In genomic region chrX:109536439-109537323, GRCh38 we compare ENCODE assay signal across 1 cellular context.
TF ChIP-seq lines count a peak whose summit lies in the region.

TSS of gene NXT2 (plus strand) at chrX:109536844. CDS start at chrX:109537007, 163 bp downstream.

TF ChIP-seq in HepG2, 621 proteins besides CTCF, POLR2A, EP300 and RAD21 (continued from another document and continues in another):
- TF ChIP-seq ARID3A (IDR thresholded peaks at IDR 0.05; ENCODE audit: low read depth, low read length) = no peak
- TF ChIP-seq XBP1 (CRISPR knock-in tag; IDR thresholded peaks at IDR 0.05) = no peak
- no peak for TF ChIP-seq ZNF282 (IDR thresholded peaks at IDR 0.05; ENCODE audit: partially characterized antibody)
- no peak for TF ChIP-seq CERS6 (CRISPR knock-in tag; IDR thresholded peaks at IDR 0.05)
- TF ChIP-seq ZNF557 (CRISPR knock-in tag; IDR thresholded peaks at IDR 0.05) = no peak
- peak; percentile 59 for TF ChIP-seq NFYB (CRISPR knock-in tag; IDR thresholded peaks at IDR 0.05)
- 0 out of 2 replicates have a peak, but pooled peaks have one; percentile 30 for TF ChIP-seq KLF11 (CRISPR knock-in tag; IDR thresholded peaks at IDR 0.05)
- TF ChIP-seq, protein P1, sequence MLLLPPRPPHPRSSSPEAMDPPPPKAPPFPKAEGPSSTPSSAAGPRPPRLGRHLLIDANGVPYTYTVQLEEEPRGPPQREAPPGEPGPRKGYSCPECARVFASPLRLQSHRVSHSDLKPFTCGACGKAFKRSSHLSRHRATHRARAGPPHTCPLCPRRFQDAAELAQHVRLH (CRISPR knock-in tag; IDR thresholded peaks at IDR 0.05; ENCODE audit: borderline replicate concordance, low read depth) = peak; percentile 74; the same call in 1 of the 2 replicates
- no peak for TF ChIP-seq NONO (IDR thresholded peaks at IDR 0.05)
- TF ChIP-seq NONO (CRISPR knock-in tag; conservative IDR thresholded peaks at IDR 0.05) = no peak; the same call in 1 of the 2 replicates
- no peak for TF ChIP-seq ZNF567 (CRISPR knock-in tag; IDR thresholded peaks at IDR 0.05; ENCODE audit: borderline replicate concordance)
- no peak for TF ChIP-seq ATF3 (CRISPR knock-in tag; IDR thresholded peaks at IDR 0.05)
- no peak for TF ChIP-seq PBX2 (CRISPR knock-in tag; IDR thresholded peaks at IDR 0.05)
- TF ChIP-seq ZNF484 (CRISPR knock-in tag; IDR thresholded peaks at IDR 0.05; ENCODE audit: borderline replicate concordance, low read depth) = no peak
- TF ChIP-seq GABPA (IDR thresholded peaks at IDR 0.05; ENCODE audit: low read depth, low read length) = peak; percentile 72
- peak; percentile 98 for TF ChIP-seq GABPA (CRISPR knock-in tag; IDR thresholded peaks at IDR 0.05; ENCODE audit: low read depth)
- TF ChIP-seq CENPX (CRISPR knock-in tag; IDR thresholded peaks at IDR 0.05) = no peak
- TF ChIP-seq GPN1 (CRISPR knock-in tag; IDR thresholded peaks at IDR 0.05; ENCODE audit: borderline replicate concordance) = no peak
- TF ChIP-seq POLR2AphosphoS5 (IDR thresholded peaks at IDR 0.05; ENCODE audit: low read depth, low read length) = peak; percentile 76
- TF ChIP-seq, protein P2, sequence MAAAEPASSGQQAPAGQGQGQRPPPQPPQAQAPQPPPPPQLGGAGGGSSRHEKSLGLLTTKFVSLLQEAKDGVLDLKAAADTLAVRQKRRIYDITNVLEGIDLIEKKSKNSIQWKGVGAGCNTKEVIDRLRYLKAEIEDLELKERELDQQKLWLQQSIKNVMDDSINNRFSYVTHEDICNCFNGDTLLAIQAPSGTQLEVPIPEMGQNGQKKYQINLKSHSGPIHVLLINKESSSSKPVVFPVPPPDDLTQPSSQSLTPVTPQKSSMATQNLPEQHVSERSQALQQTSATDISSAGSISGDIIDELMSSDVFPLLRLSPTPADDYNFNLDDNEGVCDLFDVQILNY (CRISPR knock-in tag; conservative IDR thresholded peaks at IDR 0.05) = no peak
- no peak for TF ChIP-seq ZNF616 (CRISPR knock-in tag; IDR thresholded peaks at IDR 0.05; ENCODE audit: low read depth)
- TF ChIP-seq DNMT1 (CRISPR knock-in tag; IDR thresholded peaks at IDR 0.05) = no peak
- no peak for TF ChIP-seq ZNF83 (CRISPR knock-in tag; IDR thresholded peaks at IDR 0.05; ENCODE audit: borderline replicate concordance)
- TF ChIP-seq RARG (CRISPR knock-in tag; IDR thresholded peaks at IDR 0.05; ENCODE audit: low read depth) = no peak
- TF ChIP-seq ZNF142 (CRISPR knock-in tag; IDR thresholded peaks at IDR 0.05) = no peak
- TF ChIP-seq ZNF737 (CRISPR knock-in tag; IDR thresholded peaks at IDR 0.05; ENCODE audit: borderline replicate concordance) = no peak
- TF ChIP-seq IRF2 (CRISPR knock-in tag; IDR thresholded peaks at IDR 0.05) = 0 out of 2 replicates have a peak, but pooled peaks have one; percentile 50
- TF ChIP-seq ZNF841 (CRISPR knock-in tag; IDR thresholded peaks at IDR 0.05; ENCODE audit: borderline replicate concordance) = no peak
- TF ChIP-seq ZNF367 (CRISPR knock-in tag; IDR thresholded peaks at IDR 0.05; ENCODE audit: borderline replicate concordance) = no peak
- no peak for TF ChIP-seq ZNF703 (CRISPR knock-in tag; IDR thresholded peaks at IDR 0.05; ENCODE audit: borderline replicate concordance)
- no peak for TF ChIP-seq ZSCAN5A (CRISPR knock-in tag; IDR thresholded peaks at IDR 0.05; ENCODE audit: borderline replicate concordance)
- TF ChIP-seq ZNF468 (CRISPR knock-in tag; IDR thresholded peaks at IDR 0.05) = no peak
- no peak for TF ChIP-seq AHR (CRISPR knock-in tag; IDR thresholded peaks at IDR 0.05)
- no peak for TF ChIP-seq ZMAT5 (CRISPR knock-in tag; IDR thresholded peaks at IDR 0.05; ENCODE audit: borderline replicate concordance, low read depth)
- no peak for TF ChIP-seq ZSCAN12 (CRISPR knock-in tag; IDR thresholded peaks at IDR 0.05)
- TF ChIP-seq RXRA (CRISPR knock-in tag; IDR thresholded peaks at IDR 0.05) = peak; percentile 29; the same call in 1 of the 2 replicates
- no peak for TF ChIP-seq TCF12 (IDR thresholded peaks at IDR 0.05)
- 0 out of 2 replicates have a peak, but pooled peaks have one; percentile 51 for TF ChIP-seq TCF12 (CRISPR knock-in tag; IDR thresholded peaks at IDR 0.05)
- TF ChIP-seq, protein P3, sequence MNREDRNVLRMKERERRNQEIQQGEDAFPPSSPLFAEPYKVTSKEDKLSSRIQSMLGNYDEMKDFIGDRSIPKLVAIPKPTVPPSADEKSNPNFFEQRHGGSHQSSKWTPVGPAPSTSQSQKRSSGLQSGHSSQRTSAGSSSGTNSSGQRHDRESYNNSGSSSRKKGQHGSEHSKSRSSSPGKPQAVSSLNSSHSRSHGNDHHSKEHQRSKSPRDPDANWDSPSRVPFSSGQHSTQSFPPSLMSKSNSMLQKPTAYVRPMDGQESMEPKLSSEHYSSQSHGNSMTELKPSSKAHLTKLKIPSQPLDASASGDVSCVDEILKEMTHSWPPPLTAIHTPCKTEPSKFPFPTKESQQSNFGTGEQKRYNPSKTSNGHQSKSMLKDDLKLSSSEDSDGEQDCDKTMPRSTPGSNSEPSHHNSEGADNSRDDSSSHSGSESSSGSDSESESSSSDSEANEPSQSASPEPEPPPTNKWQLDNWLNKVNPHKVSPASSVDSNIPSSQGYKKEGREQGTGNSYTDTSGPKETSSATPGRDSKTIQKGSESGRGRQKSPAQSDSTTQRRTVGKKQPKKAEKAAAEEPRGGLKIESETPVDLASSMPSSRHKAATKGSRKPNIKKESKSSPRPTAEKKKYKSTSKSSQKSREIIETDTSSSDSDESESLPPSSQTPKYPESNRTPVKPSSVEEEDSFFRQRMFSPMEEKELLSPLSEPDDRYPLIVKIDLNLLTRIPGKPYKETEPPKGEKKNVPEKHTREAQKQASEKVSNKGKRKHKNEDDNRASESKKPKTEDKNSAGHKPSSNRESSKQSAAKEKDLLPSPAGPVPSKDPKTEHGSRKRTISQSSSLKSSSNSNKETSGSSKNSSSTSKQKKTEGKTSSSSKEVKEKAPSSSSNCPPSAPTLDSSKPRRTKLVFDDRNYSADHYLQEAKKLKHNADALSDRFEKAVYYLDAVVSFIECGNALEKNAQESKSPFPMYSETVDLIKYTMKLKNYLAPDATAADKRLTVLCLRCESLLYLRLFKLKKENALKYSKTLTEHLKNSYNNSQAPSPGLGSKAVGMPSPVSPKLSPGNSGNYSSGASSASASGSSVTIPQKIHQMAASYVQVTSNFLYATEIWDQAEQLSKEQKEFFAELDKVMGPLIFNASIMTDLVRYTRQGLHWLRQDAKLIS (CRISPR knock-in tag; IDR thresholded peaks at IDR 0.05) = no peak
- no peak for TF ChIP-seq ZNF207 (IDR thresholded peaks at IDR 0.05; ENCODE audit: borderline replicate concordance)
- TF ChIP-seq ONECUT2 (CRISPR knock-in tag; IDR thresholded peaks at IDR 0.05) = no peak
- peak; percentile 32; the same call in 1 of the 2 replicates for TF ChIP-seq E2F1 (CRISPR knock-in tag; IDR thresholded peaks at IDR 0.05)
- TF ChIP-seq KAT2B (IDR thresholded peaks at IDR 0.05; ENCODE audit: borderline replicate concordance, low read depth, low read length) = no peak
- TF ChIP-seq ZFX (CRISPR knock-in tag; IDR thresholded peaks at IDR 0.05; ENCODE audit: low read depth) = peak; percentile 73
- peak; percentile 93 for TF ChIP-seq KAT8 (CRISPR knock-in tag; IDR thresholded peaks at IDR 0.05)
- TF ChIP-seq MIER3 (CRISPR knock-in tag; IDR thresholded peaks at IDR 0.05; ENCODE audit: borderline replicate concordance) = no peak
- TF ChIP-seq TCF7 (IDR thresholded peaks at IDR 0.05; ENCODE audit: low read depth) = no peak
- no peak for TF ChIP-seq MAF1 (CRISPR knock-in tag; IDR thresholded peaks at IDR 0.05; ENCODE audit: borderline replicate concordance)
- no peak for TF ChIP-seq TP53 (CRISPR knock-in tag; conservative IDR thresholded peaks at IDR 0.05)
- no peak for TF ChIP-seq ZNF563 (CRISPR knock-in tag; IDR thresholded peaks at IDR 0.05)
- TF ChIP-seq KDM3A (CRISPR knock-in tag; IDR thresholded peaks at IDR 0.05; ENCODE audit: low read depth) = no peak
- no peak for TF ChIP-seq MEIS2 (CRISPR knock-in tag; IDR thresholded peaks at IDR 0.05)
